In the genomic region with DNA sequence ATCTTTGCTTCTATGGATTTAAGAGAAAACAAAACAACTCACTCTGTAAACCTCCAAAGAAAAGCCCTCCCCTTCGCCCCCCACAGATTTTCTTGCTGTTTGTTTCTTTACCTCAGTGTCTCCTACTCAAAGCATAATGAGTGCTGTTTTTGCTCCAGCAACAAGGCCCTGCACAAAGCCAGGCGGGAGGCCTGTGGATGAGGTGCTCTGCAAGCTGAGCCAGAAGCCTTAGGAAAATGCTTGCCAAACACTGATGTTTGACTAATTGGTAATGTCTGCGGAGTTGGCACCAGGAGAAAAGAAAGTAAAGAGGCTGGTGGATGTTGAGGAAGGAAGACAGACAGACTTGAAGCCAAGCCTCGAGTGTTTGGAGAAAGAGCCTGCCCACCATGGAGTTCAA, we compare ENCODE assay signal across 1 cellular context.
TF ChIP-seq lines count a peak whose summit lies in the region.

No MANE protein-coding gene starts in this region.

TF ChIP-seq in GM23338, 12 proteins besides CTCF, POLR2A, EP300 and RAD21 (continued from another document):
- TF ChIP-seq, protein P1, sequence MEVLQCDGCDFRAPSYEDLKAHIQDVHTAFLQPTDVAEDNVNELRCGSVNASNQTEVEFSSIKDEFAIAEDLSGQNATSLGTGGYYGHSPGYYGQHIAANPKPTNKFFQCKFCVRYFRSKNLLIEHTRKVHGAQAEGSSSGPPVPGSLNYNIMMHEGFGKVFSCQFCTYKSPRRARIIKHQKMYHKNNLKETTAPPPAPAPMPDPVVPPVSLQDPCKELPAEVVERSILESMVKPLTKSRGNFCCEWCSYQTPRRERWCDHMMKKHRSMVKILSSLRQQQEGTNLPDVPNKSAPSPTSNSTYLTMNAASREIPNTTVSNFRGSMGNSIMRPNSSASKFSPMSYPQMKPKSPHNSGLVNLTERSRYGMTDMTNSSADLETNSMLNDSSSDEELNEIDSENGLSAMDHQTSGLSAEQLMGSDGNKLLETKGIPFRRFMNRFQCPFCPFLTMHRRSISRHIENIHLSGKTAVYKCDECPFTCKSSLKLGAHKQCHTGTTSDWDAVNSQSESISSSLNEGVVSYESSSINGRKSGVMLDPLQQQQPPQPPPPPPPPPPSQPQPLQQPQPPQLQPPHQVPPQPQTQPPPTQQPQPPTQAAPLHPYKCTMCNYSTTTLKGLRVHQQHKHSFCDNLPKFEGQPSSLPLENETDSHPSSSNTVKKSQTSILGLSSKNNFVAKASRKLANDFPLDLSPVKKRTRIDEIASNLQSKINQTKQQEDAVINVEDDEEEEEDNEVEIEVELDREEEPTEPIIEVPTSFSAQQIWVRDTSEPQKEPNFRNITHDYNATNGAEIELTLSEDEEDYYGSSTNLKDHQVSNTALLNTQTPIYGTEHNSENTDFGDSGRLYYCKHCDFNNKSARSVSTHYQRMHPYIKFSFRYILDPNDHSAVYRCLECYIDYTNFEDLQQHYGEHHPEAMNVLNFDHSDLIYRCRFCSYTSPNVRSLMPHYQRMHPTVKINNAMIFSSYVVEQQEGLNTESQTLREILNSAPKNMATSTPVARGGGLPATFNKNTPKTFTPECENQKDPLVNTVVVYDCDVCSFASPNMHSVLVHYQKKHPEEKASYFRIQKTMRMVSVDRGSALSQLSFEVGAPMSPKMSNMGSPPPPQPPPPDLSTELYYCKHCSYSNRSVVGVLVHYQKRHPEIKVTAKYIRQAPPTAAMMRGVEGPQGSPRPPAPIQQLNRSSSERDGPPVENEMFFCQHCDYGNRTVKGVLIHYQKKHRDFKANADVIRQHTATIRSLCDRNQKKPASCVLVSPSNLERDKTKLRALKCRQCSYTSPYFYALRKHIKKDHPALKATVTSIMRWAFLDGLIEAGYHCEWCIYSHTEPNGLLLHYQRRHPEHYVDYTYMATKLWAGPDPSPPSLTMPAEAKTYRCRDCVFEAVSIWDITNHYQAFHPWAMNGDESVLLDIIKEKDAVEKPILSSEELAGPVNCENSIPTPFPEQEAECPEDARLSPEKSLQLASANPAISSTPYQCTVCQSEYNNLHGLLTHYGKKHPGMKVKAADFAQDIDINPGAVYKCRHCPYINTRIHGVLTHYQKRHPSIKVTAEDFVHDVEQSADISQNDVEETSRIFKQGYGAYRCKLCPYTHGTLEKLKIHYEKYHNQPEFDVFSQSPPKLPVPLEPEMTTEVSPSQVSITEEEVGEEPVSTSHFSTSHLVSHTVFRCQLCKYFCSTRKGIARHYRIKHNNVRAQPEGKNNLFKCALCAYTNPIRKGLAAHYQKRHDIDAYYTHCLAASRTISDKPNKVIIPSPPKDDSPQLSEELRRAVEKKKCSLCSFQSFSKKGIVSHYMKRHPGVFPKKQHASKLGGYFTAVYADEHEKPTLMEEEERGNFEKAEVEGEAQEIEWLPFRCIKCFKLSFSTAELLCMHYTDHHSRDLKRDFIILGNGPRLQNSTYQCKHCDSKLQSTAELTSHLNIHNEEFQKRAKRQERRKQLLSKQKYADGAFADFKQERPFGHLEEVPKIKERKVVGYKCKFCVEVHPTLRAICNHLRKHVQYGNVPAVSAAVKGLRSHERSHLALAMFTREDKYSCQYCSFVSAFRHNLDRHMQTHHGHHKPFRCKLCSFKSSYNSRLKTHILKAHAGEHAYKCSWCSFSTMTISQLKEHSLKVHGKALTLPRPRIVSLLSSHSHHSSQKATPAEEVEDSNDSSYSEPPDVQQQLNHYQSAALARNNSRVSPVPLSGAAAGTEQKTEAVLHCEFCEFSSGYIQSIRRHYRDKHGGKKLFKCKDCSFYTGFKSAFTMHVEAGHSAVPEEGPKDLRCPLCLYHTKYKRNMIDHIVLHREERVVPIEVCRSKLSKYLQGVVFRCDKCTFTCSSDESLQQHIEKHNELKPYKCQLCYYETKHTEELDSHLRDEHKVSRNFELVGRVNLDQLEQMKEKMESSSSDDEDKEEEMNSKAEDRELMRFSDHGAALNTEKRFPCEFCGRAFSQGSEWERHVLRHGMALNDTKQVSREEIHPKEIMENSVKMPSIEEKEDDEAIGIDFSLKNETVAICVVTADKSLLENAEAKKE (CRISPR knock-in tag; IDR thresholded peaks at IDR 0.05): no peak
- no peak for TF ChIP-seq ZNF114 (CRISPR knock-in tag; IDR thresholded peaks at IDR 0.05)
- no peak for TF ChIP-seq POLR2AphosphoS5 (IDR thresholded peaks at IDR 0.05; ENCODE audit: low read depth)
- no peak for TF ChIP-seq EZH2 (IDR thresholded peaks at IDR 0.05; ENCODE audit: low read depth, unreplicated experiment)
